In the genomic region with DNA sequence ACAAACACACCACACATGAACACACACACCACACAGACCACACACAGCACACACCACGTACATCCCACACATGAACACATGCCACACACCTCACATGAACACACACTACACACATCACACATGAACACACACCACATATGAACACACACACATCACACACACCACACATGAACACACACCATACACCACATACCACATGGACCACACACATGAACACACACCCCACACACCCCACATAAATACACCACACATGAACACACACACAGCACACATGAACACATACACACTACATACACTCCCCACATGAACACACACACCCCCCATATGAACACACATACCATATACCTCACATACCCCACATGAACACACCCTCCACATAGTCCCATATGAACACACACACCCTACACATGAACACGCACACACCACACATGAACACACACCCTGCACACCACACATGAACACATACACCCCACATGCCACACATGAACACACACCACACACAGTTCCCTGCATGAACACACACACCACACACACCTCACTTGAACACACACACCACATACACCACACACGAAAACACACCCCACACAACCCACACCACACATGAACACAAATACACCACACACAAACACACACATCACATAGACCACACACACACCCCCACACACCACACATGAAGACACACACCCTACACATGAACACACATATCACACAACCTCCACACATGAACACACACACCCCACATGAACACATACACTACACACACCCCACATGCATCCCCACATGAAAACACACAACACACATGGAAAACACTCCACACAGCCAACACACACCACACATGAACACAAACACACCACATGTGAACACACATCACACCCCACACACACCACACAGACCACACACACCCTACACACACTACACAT, we compare ENCODE assay signal across 1 cellular context.
A peak's percentile ranks its signal among the peaks of the same experiment; 100 is the strongest.
TF ChIP-seq lines count a peak whose summit lies in the region.

No MANE protein-coding gene starts in this region.

TF ChIP-seq in GM12878, 131 proteins besides CTCF, POLR2A, EP300 and RAD21:
- TF ChIP-seq POU2F2 (IDR thresholded peaks at IDR 0.05; ENCODE audit: borderline replicate concordance, low read depth, low read length): no peak
- TF ChIP-seq LARP7 (IDR thresholded peaks at IDR 0.05): no peak
- no peak for TF ChIP-seq TBL1XR1 (IDR thresholded peaks at IDR 0.05; ENCODE audit: low read depth, low read length)
- TF ChIP-seq NR2C2 (IDR thresholded peaks at IDR 0.05; ENCODE audit: borderline replicate concordance, control insufficient read depth, insufficient read length, low read depth): peak; percentile 6
